ENCODE assay signal across 15 cellular contexts in genomic region chr4:57191523-57192034, GRCh38.
A peak's percentile ranks its signal among the peaks of the same experiment; 100 is the strongest.
DNase-seq lines count a peak whose midpoint lies in the region; ATAC-seq, FAIRE-seq and TF ChIP-seq lines count a peak whose summit lies in the region.
"Had no signal": no experiment of that assay in that cellular context is flagged by ENCODE, and none has a peak within 500 bp of the region (broad histone marks: within the 10 kb centered on the region; RNA-seq: fewer than 3 reads in every experiment).

No MANE protein-coding gene starts in this region.

- H3K36me3 ChIP-seq in HCT116 (ENCODE audit: control insufficient read depth in 1 of 2, insufficient read depth in 2 of 2, low read length in 2 of 2) (no peaks in the 10 kb centered on the region), pancreas (no peaks in the 10 kb centered on the region), left lung (no peaks in the 10 kb centered on the region)
- H3K36me3 ChIP-seq: adrenal gland; BLaER1 treated with 17β-estradiol and CSF1 and Interleukin-3, amounts not matched to agents 10 nM and 100 nM; suprapubic skin had no signal

- H3K27ac ChIP-seq in HCT116 (ENCODE audit: low read depth, low read length) (no peak overlapping the region), foreskin keratinocyte (no peak overlapping the region), pancreas (no peak overlapping the region), left lung (no peak overlapping the region)
- H3K27ac ChIP-seq: adrenal gland; BLaER1 treated with 17β-estradiol and CSF1 and Interleukin-3, amounts not matched to agents 10 nM and 100 nM; suprapubic skin had no signal

- TF ChIP-seq CTCF in HCT116 (IDR thresholded peaks at IDR 0.05 in 2 of 3, conservative IDR thresholded peaks at IDR 0.05 in 1 of 3; ENCODE audit: borderline replicate concordance in 1 of 3, insufficient read depth in 1 of 3, low read depth in 2 of 3, low read length in 2 of 3) (no peak), foreskin keratinocyte (conservative IDR thresholded peaks at IDR 0.05) (no peak), pancreas (IDR thresholded peaks at IDR 0.05) (no peak), left lung (IDR thresholded peaks at IDR 0.05) (no peak)

- ATAC-seq in HCT116, result no peak
- peak; percentile 18 for ATAC-seq in foreskin keratinocyte
- ATAC-seq in pancreas, result peak in 3 of 4 donors; percentile 22 to 68 (median 55)
- ATAC-seq in left lung, result no peak
- ATAC-seq: activated T-cell treated with anti-CD3 and anti-CD28 coated beads, Interleukin-2, amount 50 U/mL, for 4 hours; naive thymus-derived CD4-positive, alpha-beta T cell had no signal

- H3K9ac ChIP-seq in HCT116 (ENCODE audit: low read length), result no peak overlapping the region
- H3K9ac ChIP-seq: BLaER1 treated with 17β-estradiol and CSF1 and Interleukin-3, amounts not matched to agents 10 nM and 100 nM had no signal

- intact Hi-C loops in HCT116 (cut with micrococcal nuclease) (no loop called here), pancreas (cut with DNase I) (no loop called here), left lung (cut with DNase I) (no loop called here), posterior vena cava (cut with DNase I) (no loop called here)

- no TSS peak for BruUV-seq in HCT116 (replicated peaks; lab: Mats Ljungman, UMichigan)

- peaks cover 2% of the 10 kb centered on the region for H3K36me3 Mint-ChIP-seq in activated CD4-positive, alpha-beta T cell treated with anti-CD3 and anti-CD28 coated beads, Interleukin-2, amount 10 ng/mL, durations not matched to agents 7 days and 5 days (ENCODE audit: low read depth)

- no peak overlapping the region for H3K27ac Mint-ChIP-seq in activated CD4-positive, alpha-beta T cell treated with anti-CD3 and anti-CD28 coated beads, Interleukin-2, amount 10 ng/mL, durations not matched to agents 7 days and 5 days
- H3K27ac Mint-ChIP-seq: naive thymus-derived CD4-positive, alpha-beta T cell had no signal

- FAIRE-seq in pancreas (lab: Jason Lieb, UNC), result no peak

- no peak for TF ChIP-seq RAD21 in HCT116 (IDR thresholded peaks at IDR 0.05; ENCODE audit: low read depth)

- no peak overlapping the region for H3K4me3 Mint-ChIP-seq in activated CD4-positive, alpha-beta T cell treated with anti-CD3 and anti-CD28 coated beads, Interleukin-2, amount 10 ng/mL, durations not matched to agents 7 days and 5 days
- H3K4me3 Mint-ChIP-seq: activated T-cell treated with anti-CD3 and anti-CD28 coated beads, Interleukin-2, amount 50 U/mL, for 4 hours; naive thymus-derived CD4-positive, alpha-beta T cell had no signal

- no peaks in the 10 kb centered on the region for H4K20me1 ChIP-seq in HCT116 (ENCODE audit: insufficient read depth)
- H4K20me1 ChIP-seq: BLaER1 treated with 17β-estradiol and CSF1 and Interleukin-3, amounts not matched to agents 10 nM and 100 nM had no signal

- H3K4me1 Mint-ChIP-seq in activated CD4-positive, alpha-beta T cell treated with anti-CD3 and anti-CD28 coated beads, Interleukin-2, amount 10 ng/mL, durations not matched to agents 7 days and 5 days, result no peaks in the 10 kb centered on the region

- CTCF ChIA-PET in HCT116 (lab: Charles Lee), result interaction anchor here (0.8 to 2.4 kb wide), 13 partner anchors 8 to 200 kb away, joined by 3 to 17 read pairs (median 3); no protein-coding TSS in a partner anchor
- CTCF ChIA-PET in activated CD4-positive, alpha-beta T cell treated with anti-CD3 and anti-CD28 coated beads, Interleukin-2, amount 10 ng/mL, durations not matched to agents 7 days and 5 days (lab: Charles Lee), result interaction anchor here (1.0 to 2.0 kb wide), 3 partner anchors 14 to 28 kb away, joined by 4 to 5 read pairs (median 4); no protein-coding TSS in a partner anchor

- H3K4me3 ChIP-seq in HCT116 (replicated peaks in 1 of 2; ENCODE audit: low read depth in 1 of 2, low read length in 2 of 2) (no peak overlapping the region), pancreas (no peak overlapping the region), left lung (no peak overlapping the region)
- H3K4me3 ChIP-seq: adrenal gland; BLaER1 treated with 17β-estradiol and CSF1 and Interleukin-3, amounts not matched to agents 10 nM and 100 nM; suprapubic skin had no signal

- H3K4me2 ChIP-seq in HCT116 (ENCODE audit: low read length), result no peak overlapping the region
- H3K4me2 ChIP-seq: BLaER1 treated with 17β-estradiol and CSF1 and Interleukin-3, amounts not matched to agents 10 nM and 100 nM had no signal

- no peaks in the 10 kb centered on the region for H3K9me3 Mint-ChIP-seq in activated CD4-positive, alpha-beta T cell treated with anti-CD3 and anti-CD28 coated beads, Interleukin-2, amount 10 ng/mL, durations not matched to agents 7 days and 5 days
- H3K9me3 Mint-ChIP-seq: activated T-cell treated with anti-CD3 and anti-CD28 coated beads, Interleukin-2, amount 50 U/mL, for 4 hours had no signal

- WGBS in pancreas, 2 donors, result 38 to 57% methylated on average over 1 of the region's 1 CpG

- H3K27me3 Mint-ChIP-seq in activated CD4-positive, alpha-beta T cell treated with anti-CD3 and anti-CD28 coated beads, Interleukin-2, amount 10 ng/mL, durations not matched to agents 7 days and 5 days, result peaks cover 26% of the 10 kb centered on the region

- DNase-seq in HCT116 (ENCODE audit: low read depth, low spot score) (no peak), NCI-H446 treated with DMSO at 0.1 percent for 48 hours (lab: John Stamatoyannopoulos, UW) (peak; percentile 72), foreskin keratinocyte (peak in 1 of 2 donors; percentile 13), pancreas (peak in 4 of 6 donors; percentile 8 to 47 (median 28)), left lung (no peak), erythroblast (lab: John Stamatoyannopoulos, UW) (no peak), posterior vena cava (ENCODE audit: low spot score) (no peak)
- no peak for DNase-seq in activated CD4-positive, alpha-beta T cell treated with anti-CD3 and anti-CD28 coated beads, Interleukin-2, amount 10 ng/mL, durations not matched to agents 7 days and 5 days
- DNase-seq: activated T-cell treated with anti-CD3 and anti-CD28 coated beads, Interleukin-2, amount 50 U/mL, for 4 hours; GF-D8; naive thymus-derived CD4-positive, alpha-beta T cell; T-helper 1 cell had no signal

- H3K9me3 ChIP-seq in HCT116 (ENCODE audit: control insufficient read depth in 1 of 2, insufficient read depth in 1 of 2, low read depth in 1 of 2, low read length in 2 of 2) (no peaks in the 10 kb centered on the region), pancreas (no peaks in the 10 kb centered on the region), left lung (no peaks in the 10 kb centered on the region)
- H3K9me3 ChIP-seq: adrenal gland, suprapubic skin had no signal

- RAD21 ChIA-PET in HCT116 (lab: Charles Lee; ENCODE audit: low non-redundant PET in 1 of 2, low total read pairs in 2 of 2, uncharacterized antibody in 2 of 2, unreplicated experiment in 2 of 2), result no interaction called here

- no peaks in the 10 kb centered on the region; the same call in 1 of the 2 replicates for H3K27me3 ChIP-seq in HCT116 (ENCODE audit: insufficient read depth, low read length)
- no peaks in the 10 kb centered on the region for H3K27me3 ChIP-seq in foreskin keratinocyte
- H3K27me3 ChIP-seq in pancreas, result no peaks in the 10 kb centered on the region
- H3K27me3 ChIP-seq in left lung, result peaks cover 5 to 27% of the 10 kb centered on the region in 2 donors
- H3K27me3 ChIP-seq: BLaER1 treated with 17β-estradiol and CSF1 and Interleukin-3, amounts not matched to agents 10 nM and 100 nM had no signal

- H3K79me2 ChIP-seq in HCT116 (ENCODE audit: insufficient read depth, low read length), result no peaks in the 10 kb centered on the region

- H3K9me2 ChIP-seq in HCT116 (ENCODE audit: insufficient read depth), result no peaks in the 10 kb centered on the region

- POLR2A ChIA-PET in HCT116 (lab: Charles Lee), result no interaction called here
- POLR2A ChIA-PET in activated CD4-positive, alpha-beta T cell treated with anti-CD3 and anti-CD28 coated beads, Interleukin-2, amount 10 ng/mL, durations not matched to agents 7 days and 5 days (lab: Charles Lee), result interaction anchor here (0.5 kb wide), 1 partner anchor 231 kb away, joined by 3 read pairs; no protein-coding TSS in a partner anchor

- H2AFZ ChIP-seq in HCT116 (ENCODE audit: low read depth, low read length, poor library complexity, severe bottlenecking), result no peak overlapping the region

- H3K4me1 ChIP-seq in HCT116 (ENCODE audit: control insufficient read depth in 1 of 2, insufficient read depth in 2 of 2, low read length in 2 of 2), result no peaks in the 10 kb centered on the region
- H3K4me1 ChIP-seq in foreskin keratinocyte, result peaks cover 4% of the 10 kb centered on the region
- H3K4me1 ChIP-seq in pancreas, result no peaks in the 10 kb centered on the region
- no peaks in the 10 kb centered on the region for H3K4me1 ChIP-seq in left lung
- H3K4me1 ChIP-seq: adrenal gland; BLaER1 treated with 17β-estradiol and CSF1 and Interleukin-3, amounts not matched to agents 10 nM and 100 nM; suprapubic skin had no signal

- no peak for TF ChIP-seq POLR2A in HCT116 (IDR thresholded peaks at IDR 0.05; ENCODE audit: borderline replicate concordance, extremely low read depth, insufficient read depth, insufficient read length)
- TF ChIP-seq POLR2A in erythroblast (IDR thresholded peaks at IDR 0.05; ENCODE audit: low read length), result no peak

TF ChIP-seq in HCT116, 20 proteins besides CTCF, POLR2A, EP300 and RAD21:
- TF ChIP-seq TCF7L2 (IDR thresholded peaks at IDR 0.05; ENCODE audit: borderline replicate concordance, extremely low read depth, insufficient read depth, insufficient read length) (peak; percentile 33), YY1 (IDR thresholded peaks at IDR 0.05; ENCODE audit: extremely low read depth, insufficient replicate concordance, low read depth, low read length) (no peak), ATF3 (IDR thresholded peaks at IDR 0.05) (no peak), EZH2phosphoT487 (IDR thresholded peaks at IDR 0.05; ENCODE audit: borderline replicate concordance) (no peak)

Comparison
In these comparisons a context has a peak if more than half of its experiments do, and no peak if none do; other contexts are left out.
1. ATAC-seq: peak in foreskin keratinocyte (single experiment) and pancreas (3 of 4); none in HCT116 (single experiment) and left lung (single experiment).
2. DNase-seq: peak in NCI-H446 treated with DMSO at 0.1 percent for 48 hours (single experiment) and pancreas (4 of 6); none in HCT116 (single experiment), left lung (0 of 2), erythroblast (0 of 2), activated CD4-positive, alpha-beta T cell treated with anti-CD3 and anti-CD28 coated beads, Interleukin-2, amount 10 ng/mL, durations not matched to agents 7 days and 5 days (single experiment) and posterior vena cava (single experiment).